Comparison of ENCODE assay signal across 14 cellular contexts in the genomic region with DNA sequence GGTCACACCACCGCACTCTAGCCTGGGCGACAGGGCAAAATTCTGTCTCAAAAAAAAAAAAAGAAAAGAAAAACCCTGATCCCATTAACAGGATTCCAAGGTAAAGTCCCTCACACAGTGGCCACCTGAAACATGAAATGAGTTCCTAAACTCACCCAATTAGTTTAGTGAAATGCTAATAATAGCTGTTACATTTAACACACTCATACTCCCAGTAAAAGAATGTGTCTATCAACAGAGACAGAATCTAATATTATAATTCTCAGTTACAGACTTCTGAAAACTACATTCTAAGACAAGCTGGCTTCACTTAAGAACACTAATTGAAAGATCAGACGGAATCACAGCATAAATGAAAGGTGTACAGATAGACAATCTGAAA.
"Had no signal": no experiment of that assay in that cellular context is flagged by ENCODE, and none has a peak within 500 bp of the region (broad histone marks: within the 10 kb centered on the region; RNA-seq: fewer than 3 reads in every experiment).

No MANE protein-coding gene starts in this region.

- H3K27ac ChIP-seq: breast epithelium, left ventricle myocardium inferior, neural progenitor cell, ovary, suprapubic skin, upper lobe of left lung had no signal

- H3K4me3 ChIP-seq: breast epithelium, left ventricle myocardium inferior, neural progenitor cell, ovary, suprapubic skin, upper lobe of left lung had no signal

- H3K27ac Mint-ChIP-seq: activated B cell treated with CpG ODN at 0.5 μM for 24 hours; activated CD4-positive, alpha-beta T cell treated with anti-CD3 and anti-CD28 coated beads, Interleukin-2, amount 10 ng/mL, durations not matched to agents 7 days and 5 days; neural progenitor cell had no signal

- H3K9me3 Mint-ChIP-seq: activated B cell treated with CpG ODN at 0.5 μM for 24 hours; activated CD4-positive, alpha-beta T cell treated with anti-CD3 and anti-CD28 coated beads, Interleukin-2, amount 10 ng/mL, durations not matched to agents 7 days and 5 days; neural progenitor cell had no signal

- H3K36me3 ChIP-seq: breast epithelium, ovary had no signal

- H3K27me3 Mint-ChIP-seq: activated B cell treated with CpG ODN at 0.5 μM for 24 hours; activated CD4-positive, alpha-beta T cell treated with anti-CD3 and anti-CD28 coated beads, Interleukin-2, amount 10 ng/mL, durations not matched to agents 7 days and 5 days had no signal

- H3K9ac ChIP-seq: neural progenitor cell had no signal

- H3K4me2 ChIP-seq: neural progenitor cell had no signal

- H2AFZ ChIP-seq: neural progenitor cell had no signal

- H3K4me1 ChIP-seq: breast epithelium, suprapubic skin had no signal

- DNase-seq: activated B cell treated with CpG ODN at 0.5 μM for 24 hours; activated CD4-positive, alpha-beta T cell treated with anti-CD3 and anti-CD28 coated beads, Interleukin-2, amount 10 ng/mL, durations not matched to agents 7 days and 5 days; activated naive CD4-positive, alpha-beta T cell; anterior cingulate cortex; islet precursor cell; left ventricle myocardium inferior; mesenchymal stem cell; ovary; stimulated activated CD4-positive, alpha-beta T cell treated with anti-CD3 and anti-CD28 coated beads, Interleukin-2, amount 100 ng/mL, for 48 hours; stimulated activated naive CD4-positive, alpha-beta T cell treated with Interleukin-2 at 50 U/mL for 16 hours; upper lobe of left lung had no signal

- H3K27me3 ChIP-seq: breast epithelium, neural progenitor cell, ovary, suprapubic skin, upper lobe of left lung had no signal

- H3K4me1 Mint-ChIP-seq: activated B cell treated with CpG ODN at 0.5 μM for 24 hours had no signal

- H3K4me3 Mint-ChIP-seq: activated B cell treated with CpG ODN at 0.5 μM for 24 hours; activated CD4-positive, alpha-beta T cell treated with anti-CD3 and anti-CD28 coated beads, Interleukin-2, amount 10 ng/mL, durations not matched to agents 7 days and 5 days; neural progenitor cell had no signal

- H3K9me3 ChIP-seq: breast epithelium, left ventricle myocardium inferior, ovary, suprapubic skin, upper lobe of left lung had no signal
